Comparison of ENCODE assay signal across 25 cellular contexts in genomic region chr10:5151076-5151475, GRCh38. TPM values are rescaled to one million over a fixed set of nuclear protein-coding genes. Genes with fewer than 3 reads are reported as not detected.
DNase-seq lines count a peak whose midpoint lies in the region; ATAC-seq, FAIRE-seq and TF ChIP-seq lines count a peak whose summit lies in the region.
"Had no signal": no experiment of that assay in that cellular context is flagged by ENCODE, and none has a peak within 500 bp of the region (broad histone marks: within the 10 kb centered on the region; RNA-seq: fewer than 3 reads in every experiment).

No MANE protein-coding gene starts in this region.

- H3K4me2 ChIP-seq in PC-3 (ENCODE audit: low read length), result no peak overlapping the region

- H3K4me1 ChIP-seq in PC-3 (ENCODE audit: insufficient read depth, low read length) (no peaks in the 10 kb centered on the region), sigmoid colon (no peaks in the 10 kb centered on the region), upper lobe of right lung (no peaks in the 10 kb centered on the region)
- H3K4me1 ChIP-seq: HAP-1 had no signal

- BruUV-seq in PC-3 (replicated peaks; lab: Mats Ljungman, UMichigan), result no TSS peak

- H3K36me3 ChIP-seq in PC-3 (ENCODE audit: low read depth, low read length), result no peaks in the 10 kb centered on the region
- no peaks in the 10 kb centered on the region for H3K36me3 ChIP-seq in bronchial epithelial cell (ENCODE audit: control insufficient read depth, insufficient read depth, low read length)
- H3K36me3 ChIP-seq in sigmoid colon, result no peaks in the 10 kb centered on the region
- H3K36me3 ChIP-seq in upper lobe of right lung, result no peaks in the 10 kb centered on the region
- H3K36me3 ChIP-seq: HAP-1 had no signal

- no peaks in the 10 kb centered on the region for H3F3A ChIP-seq in PC-3 (ENCODE audit: low read length, unreplicated experiment)

- H3K27ac ChIP-seq in 22Rv1 (peak overlapping the region; percentile 4; the same call in 1 of the 2 replicates), PC-3 (ENCODE audit: low read length) (no peak overlapping the region), sigmoid colon (no peak overlapping the region), upper lobe of right lung (no peak overlapping the region)
- H3K27ac ChIP-seq: C4-2B, GM23248, HL-60 had no signal

- FAIRE-seq in bronchial epithelial cell (lab: Jason Lieb, UNC), result no peak
- FAIRE-seq: A204.1, G401.6, GM12891, GM19239, K562 had no signal

- no peaks in the 10 kb centered on the region for H3K27me3 ChIP-seq in PC-3 (ENCODE audit: low read length)
- H3K27me3 ChIP-seq in bronchial epithelial cell (ENCODE audit: control insufficient read depth, insufficient read depth, low read length), result no peaks in the 10 kb centered on the region
- H3K27me3 ChIP-seq in sigmoid colon, result no peaks in the 10 kb centered on the region
- H3K27me3 ChIP-seq in upper lobe of right lung, result no peaks in the 10 kb centered on the region

- no peaks in the 10 kb centered on the region for H3K9me3 ChIP-seq in PC-3 (ENCODE audit: low read length)
- peaks cover 0 to 2% (median 0%) of the 10 kb centered on the region in 4 donors for H3K9me3 ChIP-seq in sigmoid colon
- H3K9me3 ChIP-seq in upper lobe of right lung, result no peaks in the 10 kb centered on the region
- H3K9me3 ChIP-seq: HAP-1 had no signal

- TF ChIP-seq EP300 in sigmoid colon (IDR thresholded peaks at IDR 0.05), result no peak

- ATAC-seq in PC-3 (no peak), upper lobe of right lung (no peak)
- ATAC-seq: K562 had no signal

- no peaks in the 10 kb centered on the region for H3K9me2 ChIP-seq in PC-3 (replicated peaks; ENCODE audit: low read length)

- POLR2A ChIA-PET in PC-3 (lab: Charles Lee; ENCODE audit: unreplicated experiment), result no interaction called here

- H3K4me3 ChIP-seq in PC-3 (ENCODE audit: low read length) (no peak overlapping the region), bronchial epithelial cell (ENCODE audit: low read depth, low read length) (no peak overlapping the region), sigmoid colon (no peak overlapping the region), upper lobe of right lung (no peak overlapping the region)
- H3K4me3 ChIP-seq: GM23248, HAP-1, K562 had no signal

- TF ChIP-seq CTCF in 22Rv1 (IDR thresholded peaks at IDR 0.05), result no peak
- TF ChIP-seq CTCF in PC-3 (conservative IDR thresholded peaks at IDR 0.05; ENCODE audit: low read depth, low read length), result no peak
- no peak for TF ChIP-seq CTCF in bronchial epithelial cell (IDR thresholded peaks at IDR 0.05; ENCODE audit: insufficient read depth, low read length, severe bottlenecking)
- TF ChIP-seq CTCF in sigmoid colon (IDR thresholded peaks at IDR 0.05), result no peak
- no peak for TF ChIP-seq CTCF in upper lobe of right lung (IDR thresholded peaks at IDR 0.05)

- WGBS in sigmoid colon, 2 donors, result 96% methylated on average over 3 of the region's 3 CpGs

- no peak overlapping the region for H3K9ac ChIP-seq in PC-3 (ENCODE audit: low read length)
- H3K9ac ChIP-seq: GM23248 had no signal

- no peaks in the 10 kb centered on the region for H4K20me1 ChIP-seq in PC-3 (ENCODE audit: low read length)

- intact Hi-C loops in PC-3 (cut with micrococcal nuclease) (no loop called here), sigmoid colon (cut with DNase I) (no loop called here), upper lobe of right lung (cut with DNase I) (no loop called here), posterior vena cava (cut with DNase I) (no loop called here)

- no peaks in the 10 kb centered on the region for H3K79me2 ChIP-seq in PC-3 (ENCODE audit: low read length)

- peak; percentile 0 for DNase-seq in EH (ENCODE audit: low read depth)
- peak; percentile 47 for DNase-seq in PC-3
- peak; percentile 64 for DNase-seq in bronchial epithelial cell (ENCODE audit: low read depth)
- no peak for DNase-seq in sigmoid colon
- DNase-seq in upper lobe of right lung, result no peak
- no peak for DNase-seq in posterior vena cava (ENCODE audit: low spot score)
- DNase-seq: AML-193; CD4-positive, alpha-beta T cell; DMS153; DMS79; GM23248; IMR-90 had no signal

- H2AFZ ChIP-seq in PC-3 (ENCODE audit: low read length), result no peak overlapping the region
- H2AFZ ChIP-seq: GM23248 had no signal

- TF ChIP-seq POLR2A in sigmoid colon (IDR thresholded peaks at IDR 0.05), result no peak

- CTCF ChIA-PET in PC-3 (lab: Charles Lee), result no interaction called here

RNA-seq across cellular contexts. Expression of gene AKR1C8, which starts 33.9 kb away (rescaled TPM):
- total RNA-seq in PC-3 (2014; rRNA removed), result not detected in 2 replicates
- 0.26 TPM in 1 of 2 replicates, not detected in the other for total RNA-seq in bronchial epithelial cell
- total RNA-seq in sigmoid colon, result not detected
- polyA plus RNA-seq in sigmoid colon, result not detected
- total RNA-seq in upper lobe of right lung, result 0.55 TPM
- total RNA-seq in posterior vena cava, result not detected
- total RNA-seq: Daoy, GM23248, HT1080, IMR-90 had no signal
- polyA plus RNA-seq: BJ, GM23248, IMR-90 had no signal

RNA-seq across cellular contexts. Expression of gene AKR1C4, which starts 45.6 kb away (rescaled TPM):
- total RNA-seq in PC-3 (2014; rRNA removed) (not detected in 2 replicates), bronchial epithelial cell (not detected in 2 replicates), sigmoid colon (not detected), upper lobe of right lung (not detected), posterior vena cava (not detected)
- not detected for polyA plus RNA-seq in sigmoid colon
- total RNA-seq: CD4-positive, alpha-beta T cell; Daoy; GM23248; H4; HT1080; IMR-90 had no signal
- polyA plus RNA-seq: BJ, GM23248, IMR-90, K562 had no signal

RNA-seq across cellular contexts. Expression of gene AKR1C3, which starts 56.9 kb away (rescaled TPM):
- 15.8 and 24.0 TPM in 2 replicates for total RNA-seq in PC-3 (2014; rRNA removed)
- 45.5 and 69.5 TPM in 2 replicates for total RNA-seq in bronchial epithelial cell
- 10 to 100 TPM in 2 of 4 donors, 1 to 10 TPM in 2; 6.1 to 30.5 (median 12.0) TPM for total RNA-seq in sigmoid colon
- polyA plus RNA-seq in sigmoid colon, result 100 to 1,000 TPM; 222 to 365 (median 236) TPM
- total RNA-seq in upper lobe of right lung, result 63.6 TPM
- 10 to 100 TPM; 21.0 to 29.6 TPM for total RNA-seq in posterior vena cava

Comparison
In these comparisons a context has a peak if more than half of its experiments do, and no peak if none do; other contexts are left out.
1. DNase-seq: peak in EH (single experiment), PC-3 (single experiment) and bronchial epithelial cell (single experiment); none in sigmoid colon (single experiment), upper lobe of right lung (single experiment) and posterior vena cava (single experiment).